In genomic region chr6:31712296-31712695, GRCh38 we compare ENCODE assay signal across 11 cellular contexts. TPM values are rescaled to one million over a fixed set of nuclear protein-coding genes. Genes with fewer than 3 reads are reported as not detected.
DNase-seq lines count a peak whose midpoint lies in the region; ATAC-seq and TF ChIP-seq lines count a peak whose summit lies in the region.
"Had no signal": no experiment of that assay in that cellular context is flagged by ENCODE, and none has a peak within 500 bp of the region (broad histone marks: within the 10 kb centered on the region; RNA-seq: fewer than 3 reads in every experiment).

No MANE protein-coding gene starts in this region.

- H4K20me1 ChIP-seq in BLaER1: no peaks in the 10 kb centered on the region
- no peaks in the 10 kb centered on the region for H4K20me1 ChIP-seq in H9 (ENCODE audit: control insufficient read depth, insufficient read depth, insufficient read length)

- H3K4ac ChIP-seq in H9 (ENCODE audit: low read depth, low read length): no peak overlapping the region

- H3K27ac ChIP-seq in BLaER1: no peak overlapping the region; the same call in 1 of the 2 replicates
- H3K27ac ChIP-seq in H9 (ENCODE audit: insufficient read length, low read depth, low read length): no peak overlapping the region
- H3K27ac ChIP-seq in right lobe of liver: no peak overlapping the region
- no peak overlapping the region for H3K27ac ChIP-seq in effector memory CD4-positive, alpha-beta T cell (ENCODE audit: insufficient read depth, low read length, poor library complexity, severe bottlenecking)

- DNase-seq in H9 (no peak), UCSD-AML1 (lab: John Stamatoyannopoulos, UW; ENCODE audit: unreplicated experiment) (peak; percentile 51), right lobe of liver (no peak), COLO829 (ENCODE audit: low spot score) (no peak), GM19240 (ENCODE audit: insufficient read length, low spot score) (no peak), HuH-7.5 (ENCODE audit: low spot score) (no peak)
- no peak for DNase-seq in effector memory CD4-positive, alpha-beta T cell
- DNase-seq: activated CD4-positive, alpha-beta T cell treated with anti-CD3 and anti-CD28 coated beads, Interleukin-2, amount 50 U/mL, for 4 hours; cerebellar nuclear complex; NCI-H526 had no signal

- H3K4me2 ChIP-seq in BLaER1 (peak overlapping the region; percentile 52), H9 (ENCODE audit: insufficient read depth, insufficient read length, low read length) (no peak overlapping the region)

- H3K14ac ChIP-seq in H9 (ENCODE audit: insufficient read depth, low read length): no peak overlapping the region

- H3K27me3 Mint-ChIP-seq in H9 (ENCODE audit: low read depth): peaks cover 8% of the 10 kb centered on the region

- H2BK5ac ChIP-seq in H9 (ENCODE audit: insufficient read length, low read length): no peak overlapping the region

- peak; percentile 55 to 75 (median 65) for ATAC-seq in right lobe of liver

- H3K18ac ChIP-seq in H9 (ENCODE audit: insufficient read length, low read depth, low read length): no peak overlapping the region

- no peak overlapping the region for H3K56ac ChIP-seq in H9 (ENCODE audit: insufficient read length, low read depth, low read length)

- no peaks in the 10 kb centered on the region for H3K23me2 ChIP-seq in H9 (ENCODE audit: insufficient read length, low read depth, low read length, poor library complexity, severe bottlenecking)

- peak overlapping the region in 2 of 3 experiments; percentile 29 to 88; a peak in 1 of 7 replicates for H3K27ac Mint-ChIP-seq in H9

- H3K23ac ChIP-seq in H9 (ENCODE audit: insufficient read length, low read depth, low read length): no peak overlapping the region

- no peak overlapping the region for H4K91ac ChIP-seq in H9 (ENCODE audit: insufficient read length, low read depth, low read length)

- H3K4me3 ChIP-seq in BLaER1 (no peak overlapping the region), right lobe of liver (no peak overlapping the region)
- no peak overlapping the region for H3K4me3 ChIP-seq in effector memory CD4-positive, alpha-beta T cell (ENCODE audit: insufficient read depth, low read depth, low read length, poor library complexity, severe bottlenecking)

- no peaks in the 10 kb centered on the region for H3K79me1 ChIP-seq in H9 (ENCODE audit: insufficient read depth, low read depth, low read length, poor library complexity, severe bottlenecking)

- no peak overlapping the region for H2BK12ac ChIP-seq in H9 (ENCODE audit: insufficient read length, low read depth, low read length)

- H3K9ac ChIP-seq in BLaER1: no peak overlapping the region
- H3K9ac ChIP-seq in H9 (ENCODE audit: extremely low read depth, insufficient read length, low read length): no peak overlapping the region

- no CpG with 5 or more reads among the region's 8 CpGs for WGBS in H9 (ENCODE audit: extremely low coverage, insufficient read length, low lambda C conversion rate)
- WGBS in right lobe of liver (ENCODE audit: insufficient coverage, low coverage, low lambda C conversion rate, missing lambda C conversion rate): 89% methylated on average over 3 of the region's 8 CpGs

- H3K4me1 ChIP-seq in BLaER1 (peaks cover 75% of the 10 kb centered on the region), H9 (ENCODE audit: insufficient read depth, low read length) (peaks cover 5% of the 10 kb centered on the region; the same call in 1 of the 2 replicates), right lobe of liver (no peaks in the 10 kb centered on the region)
- peaks cover 3% of the 10 kb centered on the region for H3K4me1 ChIP-seq in effector memory CD4-positive, alpha-beta T cell (ENCODE audit: control insufficient read depth, insufficient read depth, low read length, poor library complexity, severe bottlenecking)

- no peak overlapping the region for H3K4me3 Mint-ChIP-seq in H9

- H3K36me3 ChIP-seq in BLaER1: no peaks in the 10 kb centered on the region
- no peaks in the 10 kb centered on the region for H3K36me3 ChIP-seq in right lobe of liver
- H3K36me3 ChIP-seq in effector memory CD4-positive, alpha-beta T cell (ENCODE audit: control insufficient read depth, insufficient read depth, low read length): no peaks in the 10 kb centered on the region

- no peaks in the 10 kb centered on the region for H3K27me3 ChIP-seq in BLaER1
- H3K27me3 ChIP-seq in H9 (ENCODE audit: insufficient read depth, low read length): no peaks in the 10 kb centered on the region
- no peaks in the 10 kb centered on the region for H3K27me3 ChIP-seq in right lobe of liver
- no peaks in the 10 kb centered on the region for H3K27me3 ChIP-seq in effector memory CD4-positive, alpha-beta T cell (replicated peaks; ENCODE audit: control insufficient read depth, insufficient read depth, low read length, poor library complexity, severe bottlenecking)

- no peak overlapping the region for H2BK15ac ChIP-seq in H9 (ENCODE audit: low read depth, low read length)

- H3K36me3 Mint-ChIP-seq in H9 (ENCODE audit: insufficient read depth in 1 of 3, low read depth in 3 of 3): no peaks in the 10 kb centered on the region

- no peak overlapping the region for H2BK120ac ChIP-seq in H9 (ENCODE audit: low read depth, low read length, poor library complexity, severe bottlenecking)

- no peaks in the 10 kb centered on the region for H3K9me3 Mint-ChIP-seq in H9

- H2AFZ ChIP-seq in H9 (ENCODE audit: low read length): no peak overlapping the region

- no peak for TF ChIP-seq POLR2A in right lobe of liver (IDR thresholded peaks at IDR 0.05)

- H3K9me3 ChIP-seq in BLaER1: no peaks in the 10 kb centered on the region
- no peaks in the 10 kb centered on the region for H3K9me3 ChIP-seq in H9 (ENCODE audit: control insufficient read depth, low read depth, low read length)
- no peaks in the 10 kb centered on the region for H3K9me3 ChIP-seq in right lobe of liver
- H3K9me3 ChIP-seq in effector memory CD4-positive, alpha-beta T cell (ENCODE audit: control insufficient read depth, low read length): no peaks in the 10 kb centered on the region

- peaks cover 33 to 44% of the 10 kb centered on the region in 2 experiments for H3K4me1 Mint-ChIP-seq in H9

- H4K8ac ChIP-seq in H9 (replicated peaks; ENCODE audit: insufficient read length, low read depth, low read length): no peak overlapping the region

- H4K5ac ChIP-seq in H9 (ENCODE audit: insufficient read length, low read depth, low read length): no peak overlapping the region

- H2BK20ac ChIP-seq in H9 (ENCODE audit: low read depth, low read length, poor library complexity, severe bottlenecking): no peak overlapping the region

- no peak overlapping the region for H3T11ph ChIP-seq in H9 (ENCODE audit: low read length)

- TF ChIP-seq CTCF in H9 (conservative IDR thresholded peaks at IDR 0.05) (no peak), right lobe of liver (IDR thresholded peaks at IDR 0.05) (peak in 3 of 4 donors; percentile 8 to 28 (median 27))

- no peaks in the 10 kb centered on the region for H3K79me2 ChIP-seq in H9 (ENCODE audit: insufficient read depth, low read length)

- H2AK5ac ChIP-seq in H9 (ENCODE audit: insufficient read length, low read length): no peak overlapping the region

- intact Hi-C loops in right lobe of liver (cut with DNase I): loop anchor here in 1 of 2 donors (10.0 kb wide), 1 partner anchor 53 kb away; the partner anchor contains the start of gene SAPCD1

RNA-seq across cellular contexts. Expression of gene LY6G6D, which starts 2.9 kb away (rescaled TPM):
- total RNA-seq in H9 (2021) (not detected in 2 replicates), right lobe of liver (not detected)

RNA-seq across cellular contexts. Expression of gene LY6G6F, which starts 5.6 kb away (rescaled TPM):
- total RNA-seq in H9 (2021): not detected in 2 replicates
- not detected for total RNA-seq in right lobe of liver

RNA-seq across cellular contexts. Expression of gene ABHD16A, which starts 9.2 kb away (rescaled TPM):
- total RNA-seq in H9 (2021) (32.9 and 34.4 TPM in 2 replicates), right lobe of liver (10 to 100 TPM; 29.7 to 34.8 (median 31.2) TPM)

RNA-seq across cellular contexts. Expression of gene LY6G6C, which starts 9.2 kb away (rescaled TPM):
- 0.24 TPM in 1 of 2 replicates, not detected in the other for total RNA-seq in H9 (2021)
- not detected for total RNA-seq in right lobe of liver

RNA-seq across cellular contexts. Expression of gene MPIG6B, which starts 10.9 kb away (rescaled TPM):
- total RNA-seq in H9 (2021) (not detected in 2 replicates), right lobe of liver (under 1 TPM in 2 of 6 experiments, not detected in 4; 0.33 to 0.56 TPM)
